18 cellular contexts compared by ENCODE assay signal in the genomic region with DNA sequence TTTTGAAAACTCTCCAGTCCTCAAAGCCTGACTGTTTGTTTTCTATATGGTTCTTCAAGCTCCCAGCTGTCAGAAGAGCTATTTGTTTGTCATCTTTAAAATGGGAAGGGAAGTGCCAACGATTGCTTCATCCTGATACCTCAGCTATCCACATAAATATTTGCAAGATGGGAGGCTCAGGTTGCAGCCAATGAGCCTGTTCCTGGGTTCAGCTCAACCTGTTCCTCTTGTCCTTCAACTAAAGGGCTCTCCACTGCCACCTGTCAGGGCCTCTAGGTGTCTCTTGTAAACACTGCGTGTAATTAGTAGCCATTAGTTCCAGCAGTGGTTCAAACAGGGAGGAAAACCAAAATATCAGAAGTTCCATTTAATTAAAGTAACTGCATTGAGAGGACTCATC.
DNase-seq lines count a peak whose midpoint lies in the region; ATAC-seq and TF ChIP-seq lines count a peak whose summit lies in the region.
"Had no signal": no experiment of that assay in that cellular context is flagged by ENCODE, and none has a peak within 500 bp of the region (broad histone marks: within the 10 kb centered on the region; RNA-seq: fewer than 3 reads in every experiment).

No MANE protein-coding gene starts in this region.

- H3K4me3 Mint-ChIP-seq in H9 (no peak overlapping the region), progenitor cell of endocrine pancreas (ENCODE audit: low read depth) (no peak overlapping the region)
- H3K4me3 Mint-ChIP-seq: activated CD4-positive, alpha-beta memory T cell treated with anti-CD3 and anti-CD28 coated beads for 36 hours; central memory CD8-positive, alpha-beta T cell; neural crest cell had no signal

- no peak overlapping the region for H2BK15ac ChIP-seq in H9 (ENCODE audit: low read depth, low read length)

- H3F3A ChIP-seq in neural cell (ENCODE audit: insufficient read depth, low read length, poor library complexity, severe bottlenecking): no peaks in the 10 kb centered on the region

- DNase-seq in H9 (peak; percentile 72), NCI-H2029 treated with DMSO at 0.1 percent for 48 hours (lab: John Stamatoyannopoulos, UW) (peak; percentile 97), SHP77 (lab: John Stamatoyannopoulos, UW) (peak; percentile 73 to 75), progenitor cell of endocrine pancreas (ENCODE audit: low spot score, unreplicated experiment) (no peak), RWPE1 (ENCODE audit: low spot score) (no peak), glomerular visceral epithelial cell (ENCODE audit: extremely low spot score) (no peak), foreskin keratinocyte (no peak)
- DNase-seq: activated CD4-positive, alpha-beta memory T cell treated with anti-CD3 and anti-CD28 coated beads for 36 hours; foreskin fibroblast; lower lobe of right lung; NCI-H2107; OCI-M1 had no signal

- H3K36me3 Mint-ChIP-seq in H9 (ENCODE audit: insufficient read depth in 1 of 3, low read depth in 3 of 3): peaks cover 3 to 11% (median 8%) of the 10 kb centered on the region in 3 experiments; a peak in 5 of 7 replicates
- H3K36me3 Mint-ChIP-seq in progenitor cell of endocrine pancreas (ENCODE audit: insufficient read depth): no peaks in the 10 kb centered on the region

- H2BK5ac ChIP-seq in H9 (ENCODE audit: insufficient read length, low read length): no peak overlapping the region

- no peak overlapping the region for H3K14ac ChIP-seq in H9 (ENCODE audit: insufficient read depth, low read length)

- no peak overlapping the region for H3T11ph ChIP-seq in H9 (ENCODE audit: low read length)

- no peak overlapping the region for H3K4ac ChIP-seq in H9 (ENCODE audit: low read depth, low read length)

- POLR2A ChIA-PET in RWPE1 (lab: Yijun Ruan, JAX; ENCODE audit: low non-redundant PET): no interaction called here

- no peak overlapping the region for H3K4me3 ChIP-seq in neural cell (ENCODE audit: low read length)
- H3K4me3 ChIP-seq: lower lobe of right lung, right atrium auricular region had no signal

- peak; percentile 60; the same call in 2 of the 3 replicates for TF ChIP-seq CTCF in H9 (conservative IDR thresholded peaks at IDR 0.05)
- peak; percentile 18 for TF ChIP-seq CTCF in neural cell (IDR thresholded peaks at IDR 0.05; ENCODE audit: poor library complexity, severe bottlenecking)
- TF ChIP-seq CTCF in progenitor cell of endocrine pancreas (IDR thresholded peaks at IDR 0.05; ENCODE audit: unreplicated experiment): no peak
- TF ChIP-seq CTCF in RWPE1 (conservative IDR thresholded peaks at IDR 0.05; ENCODE audit: low read depth): no peak
- TF ChIP-seq CTCF in foreskin keratinocyte (conservative IDR thresholded peaks at IDR 0.05): no peak

- H3K79me1 ChIP-seq in H9 (ENCODE audit: insufficient read depth, low read depth, low read length, poor library complexity, severe bottlenecking): no peaks in the 10 kb centered on the region

- H3K27me3 ChIP-seq in H9 (ENCODE audit: insufficient read depth, low read length) (no peaks in the 10 kb centered on the region), neural cell (ENCODE audit: insufficient read depth, low read depth, low read length) (peaks cover 5% of the 10 kb centered on the region), foreskin keratinocyte (no peaks in the 10 kb centered on the region)
- H3K27me3 ChIP-seq: right atrium auricular region had no signal

- H4K5ac ChIP-seq in H9 (ENCODE audit: insufficient read length, low read depth, low read length): no peak overlapping the region

- H3K56ac ChIP-seq in H9 (ENCODE audit: insufficient read length, low read depth, low read length): no peak overlapping the region

- no peaks in the 10 kb centered on the region for H4K20me1 ChIP-seq in H9 (ENCODE audit: control insufficient read depth, insufficient read depth, insufficient read length)
- H4K20me1 ChIP-seq in neural cell (ENCODE audit: insufficient read depth): no peaks in the 10 kb centered on the region

- H3K79me2 ChIP-seq in H9 (ENCODE audit: insufficient read depth, low read length) (no peaks in the 10 kb centered on the region), neural cell (replicated peaks; ENCODE audit: insufficient read depth, low read length) (no peaks in the 10 kb centered on the region)

- H3K9me3 Mint-ChIP-seq in H9: peaks cover 22 to 25% of the 10 kb centered on the region in 2 experiments
- H3K9me3 Mint-ChIP-seq in progenitor cell of endocrine pancreas (ENCODE audit: low read depth): peaks cover 1% of the 10 kb centered on the region

- H3K27ac ChIP-seq in H9 (ENCODE audit: insufficient read length, low read depth, low read length) (no peak overlapping the region), neural cell (ENCODE audit: low read length) (no peak overlapping the region), RWPE1 (no peak overlapping the region), foreskin keratinocyte (no peak overlapping the region)
- H3K27ac ChIP-seq: KMS-11, lower lobe of right lung, right atrium auricular region had no signal

- no peak for TF ChIP-seq RAD21 in neural cell (conservative IDR thresholded peaks at IDR 0.05)

- no peaks in the 10 kb centered on the region for H3K23me2 ChIP-seq in H9 (ENCODE audit: insufficient read length, low read depth, low read length, poor library complexity, severe bottlenecking)

- H3K18ac ChIP-seq in H9 (ENCODE audit: insufficient read length, low read depth, low read length): no peak overlapping the region

- H3K9me2 ChIP-seq in neural cell (ENCODE audit: insufficient read depth, low read length): no peaks in the 10 kb centered on the region

- no peak overlapping the region for H2BK12ac ChIP-seq in H9 (ENCODE audit: insufficient read length, low read depth, low read length)

- no peak overlapping the region for H3K4me2 ChIP-seq in H9 (ENCODE audit: insufficient read depth, insufficient read length, low read length)
- no peak overlapping the region for H3K4me2 ChIP-seq in neural cell (ENCODE audit: low read length)
- H3K4me2 ChIP-seq: KMS-11 had no signal

- H3K27ac Mint-ChIP-seq in H9 (peak overlapping the region in 1 of 3 experiments; percentile 83; a peak in 3 of 7 replicates), progenitor cell of endocrine pancreas (no peak overlapping the region)
- H3K27ac Mint-ChIP-seq: activated CD4-positive, alpha-beta memory T cell treated with anti-CD3 and anti-CD28 coated beads for 36 hours had no signal

- no peak overlapping the region for H2AK5ac ChIP-seq in H9 (ENCODE audit: insufficient read length, low read length)

- H4K91ac ChIP-seq in H9 (ENCODE audit: insufficient read length, low read depth, low read length): no peak overlapping the region

- H3K23ac ChIP-seq in H9 (ENCODE audit: insufficient read length, low read depth, low read length): no peak overlapping the region

- no peak for ATAC-seq in foreskin keratinocyte
- ATAC-seq: SK-N-SH treated with all-trans-retinoic acid at 6 μM for 48 hours had no signal

- CTCF ChIA-PET in RWPE1 (lab: Yijun Ruan, JAX): interaction anchor here (1.1 kb wide), 1 partner anchor 68 kb away, joined by 3 read pairs; no protein-coding TSS in a partner anchor

- H4K8ac ChIP-seq in H9 (replicated peaks; ENCODE audit: insufficient read length, low read depth, low read length): no peak overlapping the region

- H3K9ac ChIP-seq in H9 (ENCODE audit: extremely low read depth, insufficient read length, low read length) (no peak overlapping the region), neural cell (ENCODE audit: low read length) (no peak overlapping the region)
- H3K9ac ChIP-seq: KMS-11 had no signal

- TF ChIP-seq EP300 in neural cell (conservative IDR thresholded peaks at IDR 0.05; ENCODE audit: poor library complexity, severe bottlenecking): no peak

- WGBS in H9 (ENCODE audit: extremely low coverage, insufficient read length, low lambda C conversion rate): no CpG with 5 or more reads among the region's 2 CpGs

- H3K4me1 Mint-ChIP-seq in H9 (peaks cover 14 to 16% of the 10 kb centered on the region in 2 experiments), progenitor cell of endocrine pancreas (ENCODE audit: low read depth) (peaks cover 5% of the 10 kb centered on the region)
- H3K4me1 Mint-ChIP-seq: central memory CD8-positive, alpha-beta T cell had no signal

- H3K9me3 ChIP-seq in H9 (ENCODE audit: control insufficient read depth, low read depth, low read length) (peaks cover 7% of the 10 kb centered on the region), neural cell (ENCODE audit: low read length) (no peaks in the 10 kb centered on the region)
- H3K9me3 ChIP-seq: lower lobe of right lung, right atrium auricular region had no signal

- H2AFZ ChIP-seq in H9 (ENCODE audit: low read length) (no peak overlapping the region), neural cell (ENCODE audit: low read depth, low read length) (no peak overlapping the region)

- no peaks in the 10 kb centered on the region; the same call in 1 of the 2 replicates for H3K27me3 Mint-ChIP-seq in H9 (ENCODE audit: low read depth)
- H3K27me3 Mint-ChIP-seq in progenitor cell of endocrine pancreas: no peaks in the 10 kb centered on the region

- H3K36me3 ChIP-seq in neural cell (ENCODE audit: insufficient read depth, low read length): no peaks in the 10 kb centered on the region
- H3K36me3 ChIP-seq: lower lobe of right lung, right atrium auricular region had no signal

- H2BK120ac ChIP-seq in H9 (ENCODE audit: low read depth, low read length, poor library complexity, severe bottlenecking): no peak overlapping the region

- no peak overlapping the region for H2BK20ac ChIP-seq in H9 (ENCODE audit: low read depth, low read length, poor library complexity, severe bottlenecking)

- H3K4me1 ChIP-seq in H9 (ENCODE audit: insufficient read depth, low read length): no peaks in the 10 kb centered on the region
- H3K4me1 ChIP-seq in foreskin keratinocyte: no peaks in the 10 kb centered on the region
- H3K4me1 ChIP-seq: lower lobe of right lung, right atrium auricular region had no signal

Comparison
In these comparisons a context has a peak if more than half of its experiments do, and no peak if none do; other contexts are left out.
1. DNase-seq: peak in H9 (single experiment), NCI-H2029 treated with DMSO at 0.1 percent for 48 hours (single experiment) and SHP77 (2 of 2); none in progenitor cell of endocrine pancreas (single experiment), RWPE1 (single experiment), glomerular visceral epithelial cell (single experiment) and foreskin keratinocyte (0 of 2).
2. CTCF ChIP-seq: peak in H9 (single experiment) and neural cell (single experiment); none in progenitor cell of endocrine pancreas (single experiment), RWPE1 (single experiment) and foreskin keratinocyte (single experiment).